Comparison of ENCODE assay signal across 8 cellular contexts in genomic region chr17:74864866-74865395, GRCh38.
DNase-seq lines count a peak whose midpoint lies in the region; ATAC-seq, FAIRE-seq and TF ChIP-seq lines count a peak whose summit lies in the region.

No MANE protein-coding gene starts in this region.

- ATAC-seq in memory B cell (ENCODE audit: low read depth): peak; percentile 62
- ATAC-seq in HG02938 (IDR thresholded peaks at IDR 0.05; ENCODE audit: unreplicated experiment): no peak

- H3K4me3 Mint-ChIP-seq in memory B cell: no peak overlapping the region

- no peaks in the 10 kb centered on the region for H3K9me3 Mint-ChIP-seq in memory B cell

- H3K27ac Mint-ChIP-seq in memory B cell: no peak overlapping the region

- FAIRE-seq in A204.1 (lab: Jason Lieb, UNC): peak; percentile 25

- H3K27me3 Mint-ChIP-seq in memory B cell: peaks cover 7% of the 10 kb centered on the region

- DNase-seq in NCI-H446 (lab: John Stamatoyannopoulos, UW): peak; percentile 69 to 86
- DNase-seq in activated CD4-positive, alpha-beta T cell treated with anti-CD3 and anti-CD28 coated beads, Interleukin-2, amount 50 U/mL, for 48 hours: peak; percentile 78 to 82
- DNase-seq in ecto neural progenitor cell (ENCODE audit: low spot score): peak; percentile 91
- DNase-seq in memory B cell (ENCODE audit: low spot score in 2 of 2): peak; percentile 73 to 80
- peak; percentile 37 to 55 for DNase-seq in stimulated activated CD8-positive, alpha-beta memory T cell treated with anti-CD3 and anti-CD28 coated beads, Interleukin-2, amount 100 ng/mL, for 1 hour (ENCODE audit: low read depth in 2 of 2)

- H3K36me3 Mint-ChIP-seq in memory B cell: peaks cover 2% of the 10 kb centered on the region

- peak; percentile 97 for TF ChIP-seq CTCF in GM12872 (IDR thresholded peaks at IDR 0.05; ENCODE audit: insufficient read depth, low read depth, low read length)

- peaks cover 5% of the 10 kb centered on the region for H3K4me1 Mint-ChIP-seq in memory B cell
